1 cellular context compared by ENCODE assay signal in the genomic region with DNA sequence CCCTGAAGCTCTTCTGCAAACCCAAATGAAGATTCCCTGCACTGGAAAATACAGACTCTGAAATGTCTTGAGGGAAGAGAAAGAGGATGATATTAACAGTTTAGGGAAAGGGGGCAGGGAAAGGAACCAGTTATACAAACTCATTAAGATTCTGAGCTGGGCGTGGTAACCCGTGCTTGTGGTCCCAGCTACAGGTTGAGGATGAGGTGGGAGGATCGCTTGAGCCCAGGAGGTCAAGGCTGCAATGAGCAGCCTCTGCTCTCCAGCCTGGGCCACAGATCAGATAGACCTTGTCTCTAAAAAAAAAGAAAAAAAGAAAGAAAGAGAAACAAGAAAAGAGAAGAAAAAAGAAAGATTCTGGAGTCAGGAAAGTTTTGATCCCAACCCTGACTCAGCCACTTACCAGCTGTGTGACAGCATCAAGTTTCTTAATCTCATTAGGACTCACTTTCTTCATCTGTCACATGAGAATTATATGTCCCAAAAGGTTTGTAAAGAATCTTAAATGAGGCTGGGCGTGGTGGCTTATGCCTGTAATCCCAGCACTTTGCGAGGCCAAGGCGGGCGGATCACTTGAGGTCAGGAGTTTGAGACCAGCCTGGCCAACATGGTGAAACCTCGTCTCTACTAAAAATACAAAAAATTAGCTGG.
TF ChIP-seq lines count a peak whose summit lies in the region.

No MANE protein-coding gene starts in this region.

TF ChIP-seq in IMR-90, 13 proteins besides CTCF, POLR2A, EP300 and RAD21 (continued from another document):
- TF ChIP-seq CHD1 (IDR thresholded peaks at IDR 0.05; ENCODE audit: low read depth, low read length) (no peak), RCOR1 (IDR thresholded peaks at IDR 0.05; ENCODE audit: insufficient replicate concordance, low read length) (no peak)
